17 cellular contexts compared by ENCODE assay signal in genomic region chr22:21761994-21762680, GRCh38. TPM values are rescaled to one million over a fixed set of nuclear protein-coding genes. Genes with fewer than 3 reads are reported as not detected.
DNase-seq lines count a peak whose midpoint lies in the region; ATAC-seq and TF ChIP-seq lines count a peak whose summit lies in the region.
"Had no signal": no experiment of that assay in that cellular context is flagged by ENCODE, and none has a peak within 500 bp of the region (broad histone marks: within the 10 kb centered on the region; RNA-seq: fewer than 3 reads in every experiment).

No MANE protein-coding gene starts in this region.

- no peak overlapping the region for H3K27ac ChIP-seq in CD4-positive, alpha-beta memory T cell (ENCODE audit: low read depth, low read length)
- H3K27ac ChIP-seq: neural progenitor cell, psoas muscle had no signal

- H3K4me1 ChIP-seq in CD4-positive, alpha-beta memory T cell (ENCODE audit: insufficient read depth, low read length), result peaks cover 63% of the 10 kb centered on the region
- H3K4me1 ChIP-seq in HAP-1, result 0 out of 2 replicates have a peak, but pooled peaks cover 3% of the 10 kb centered on the region
- H3K4me1 ChIP-seq: neural progenitor cell, psoas muscle had no signal

- TF ChIP-seq CTCF in natural killer cell (IDR thresholded peaks at IDR 0.05), result no peak

- CTCF ChIA-PET in CD4-positive, alpha-beta memory T cell (lab: Charles Lee; ENCODE audit: partially characterized antibody), result no interaction called here

- peak overlapping the region in 4 of 7 donors; percentile 42 to 94 (median 50) for H3K27ac Mint-ChIP-seq in CD4-positive, alpha-beta memory T cell
- H3K27ac Mint-ChIP-seq in activated naive CD8-positive, alpha-beta T cell treated with anti-CD3 and anti-CD28 coated beads for 36 hours, result peak overlapping the region; percentile 56
- peak overlapping the region; percentile 98 to 99 for H3K27ac Mint-ChIP-seq in natural killer cell

- POLR2A ChIA-PET in CD4-positive, alpha-beta memory T cell (lab: Charles Lee; ENCODE audit: partially characterized antibody), result interaction anchor here (1.5 to 1.8 kb wide), 2 partner anchors 26 to 27 kb away, joined by 5 to 6 read pairs; partner anchors contain the start of gene YPEL1

- H3K36me3 ChIP-seq in CD4-positive, alpha-beta memory T cell (ENCODE audit: insufficient read depth, low read length), result peaks cover 42% of the 10 kb centered on the region
- H3K36me3 ChIP-seq in H7 (replicated peaks; ENCODE audit: control insufficient read depth, insufficient read depth, low read length) (peaks cover 30% of the 10 kb centered on the region), HAP-1 (replicated peaks) (peaks cover 56% of the 10 kb centered on the region)

- no peak for DNase-seq in CD4-positive, alpha-beta memory T cell
- peak; percentile 13 for DNase-seq in H7
- no peak for DNase-seq in activated naive CD8-positive, alpha-beta T cell treated with anti-CD3 and anti-CD28 coated beads for 36 hours
- no peak for DNase-seq in natural killer cell
- DNase-seq in NCI-H1092 treated with DMSO at 0.1 percent for 48 hours (lab: John Stamatoyannopoulos, UW), result no peak
- no peak for DNase-seq in HAP-1 (ENCODE audit: low spot score in 2 of 2)
- no peak for DNase-seq in HT-29 (ENCODE audit: low spot score)
- DNase-seq in NCI-H2196 treated with DMSO at 0.1 percent for 48 hours (lab: John Stamatoyannopoulos, UW; ENCODE audit: unreplicated experiment), result no peak
- DNase-seq: activated CD4-positive, alpha-beta T cell treated with anti-CD3 and anti-CD28 coated beads for 1 hour; GOT3; Karpas-422; NCI-H2107; NCI-H524 treated with DMSO at 0.1 percent for 48 hours; psoas muscle had no signal

- H3K4me1 Mint-ChIP-seq in CD4-positive, alpha-beta memory T cell, result peaks cover 42 to 67% (median 56%) of the 10 kb centered on the region in 4 donors
- peaks cover 44% of the 10 kb centered on the region for H3K4me1 Mint-ChIP-seq in activated naive CD8-positive, alpha-beta T cell treated with anti-CD3 and anti-CD28 coated beads for 36 hours
- peaks cover 91 to 92% of the 10 kb centered on the region in 2 donors for H3K4me1 Mint-ChIP-seq in natural killer cell
- H3K4me1 Mint-ChIP-seq: neural progenitor cell had no signal

- no peak overlapping the region for H3K4me3 ChIP-seq in CD4-positive, alpha-beta memory T cell (ENCODE audit: low read length in 2 of 2)
- no peak overlapping the region for H3K4me3 ChIP-seq in H7 (ENCODE audit: insufficient read depth, low read depth, low read length)
- no peak overlapping the region for H3K4me3 ChIP-seq in HAP-1
- H3K4me3 ChIP-seq: neural progenitor cell, psoas muscle, skin epidermis had no signal

- no peaks in the 10 kb centered on the region for H3K27me3 Mint-ChIP-seq in CD4-positive, alpha-beta memory T cell
- H3K27me3 Mint-ChIP-seq in activated naive CD8-positive, alpha-beta T cell treated with anti-CD3 and anti-CD28 coated beads for 36 hours, result no peaks in the 10 kb centered on the region
- H3K27me3 Mint-ChIP-seq in natural killer cell (ENCODE audit: low read depth in 2 of 2), result no peaks in the 10 kb centered on the region

- intact Hi-C loops in CD4-positive, alpha-beta memory T cell (cut with micrococcal nuclease), result no loop called here
- intact Hi-C loops in natural killer cell (cut with micrococcal nuclease), result loop anchor here (5.0 kb wide), 1 partner anchor 70 kb away; no protein-coding TSS in a partner anchor

- peak overlapping the region in 1 of 8 donors; percentile 25 for H3K4me3 Mint-ChIP-seq in CD4-positive, alpha-beta memory T cell
- H3K4me3 Mint-ChIP-seq in activated naive CD8-positive, alpha-beta T cell treated with anti-CD3 and anti-CD28 coated beads for 36 hours, result no peak overlapping the region
- H3K4me3 Mint-ChIP-seq in natural killer cell, result peak overlapping the region; percentile 64
- H3K4me3 Mint-ChIP-seq: neural progenitor cell had no signal

- no peak for ATAC-seq in natural killer cell
- ATAC-seq: left lobe of liver, psoas muscle had no signal

- no peaks in the 10 kb centered on the region for H3K9me3 Mint-ChIP-seq in CD4-positive, alpha-beta memory T cell
- no peaks in the 10 kb centered on the region for H3K9me3 Mint-ChIP-seq in activated naive CD8-positive, alpha-beta T cell treated with anti-CD3 and anti-CD28 coated beads for 36 hours
- no peaks in the 10 kb centered on the region for H3K9me3 Mint-ChIP-seq in natural killer cell
- H3K9me3 Mint-ChIP-seq: neural progenitor cell had no signal

- H3K36me3 Mint-ChIP-seq in CD4-positive, alpha-beta memory T cell, result peaks cover 29 to 85% of the 10 kb centered on the region in 2 donors
- peaks cover 32% of the 10 kb centered on the region for H3K36me3 Mint-ChIP-seq in activated naive CD8-positive, alpha-beta T cell treated with anti-CD3 and anti-CD28 coated beads for 36 hours
- H3K36me3 Mint-ChIP-seq in natural killer cell, result peaks cover 12% of the 10 kb centered on the region

- no peaks in the 10 kb centered on the region for H3K9me3 ChIP-seq in CD4-positive, alpha-beta memory T cell (ENCODE audit: control insufficient read depth in 1 of 2, low read length in 2 of 2)
- H3K9me3 ChIP-seq in HAP-1, result no peaks in the 10 kb centered on the region
- H3K9me3 ChIP-seq: psoas muscle had no signal

- in situ Hi-C loops in HAP-1 (cut with MboI; ENCODE audit: low sequenced_read_pairs), result loop anchor here (10.0 kb wide), 1 partner anchor 57 kb away; no protein-coding TSS in a partner anchor

- H3K27me3 ChIP-seq in CD4-positive, alpha-beta memory T cell (ENCODE audit: insufficient read depth, low read length), result no peaks in the 10 kb centered on the region
- H3K27me3 ChIP-seq in H7 (ENCODE audit: control insufficient read depth, insufficient read depth, low read length) (no peaks in the 10 kb centered on the region), HAP-1 (ENCODE audit: low read depth) (no peaks in the 10 kb centered on the region)
- H3K27me3 ChIP-seq: neural progenitor cell had no signal

RNA-seq across cellular contexts. Expression of gene YPEL1, which starts 26.5 kb away (rescaled TPM):
- total RNA-seq in CD4-positive, alpha-beta memory T cell, result 1 to 10 TPM; 8.0 to 9.8 TPM
- 1 to 10 TPM; 4.9 to 5.3 TPM for polyA plus RNA-seq in CD4-positive, alpha-beta memory T cell
- 2.2 and 6.4 TPM in 2 replicates for total RNA-seq in H7 (2014; rRNA removed; shearing (Covaris generic))
- total RNA-seq in activated naive CD8-positive, alpha-beta T cell treated with anti-CD3 and anti-CD28 coated beads for 36 hours, result under 1 TPM; 0.60 to 0.72 TPM
- 10 to 100 TPM; 59.9 to 86.3 (median 68.8) TPM for total RNA-seq in natural killer cell
- total RNA-seq in HT-29 (2014; rRNA removed; shearing (Covaris generic)), result 0.26 and 4.2 TPM in 2 replicates
